Comparison of ENCODE assay signal across 8 cellular contexts in the genomic region with DNA sequence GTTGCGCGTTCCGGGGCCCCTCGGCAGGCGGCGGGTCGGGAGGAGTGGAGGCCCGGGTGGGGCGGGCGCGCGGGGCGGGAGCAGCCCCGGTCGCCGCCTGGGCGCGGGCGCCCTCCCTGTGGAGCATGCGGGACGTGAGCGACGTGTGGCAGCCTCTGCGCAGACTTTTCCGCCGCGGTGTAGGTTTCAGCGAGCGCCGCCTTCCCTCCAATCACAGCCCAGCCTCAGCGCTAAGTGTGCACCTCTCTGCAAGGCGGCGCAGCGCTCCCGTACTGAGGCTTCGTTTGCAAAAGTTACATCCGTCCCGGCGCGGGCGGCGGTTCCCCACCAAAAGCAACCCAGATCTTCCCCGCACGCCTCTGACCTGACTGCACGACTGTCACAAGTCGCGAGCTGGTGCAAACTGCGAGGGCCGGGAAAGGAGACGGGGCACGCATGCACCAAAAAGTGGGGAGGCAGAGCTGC. TPM values are rescaled to one million over a fixed set of nuclear protein-coding genes. Genes with fewer than 3 reads are reported as not detected.
A peak's percentile ranks its signal among the peaks of the same experiment; 100 is the strongest.
DNase-seq lines count a peak whose midpoint lies in the region; ATAC-seq and TF ChIP-seq lines count a peak whose summit lies in the region.

No MANE protein-coding gene starts in this region.

- peak; percentile 44 for ATAC-seq in lung (ENCODE audit: insufficient read depth, low FRiP score)

- H3K9me2 ChIP-seq in GM23248 (ENCODE audit: insufficient read depth) = no peaks in the 10 kb centered on the region
- no peaks in the 10 kb centered on the region for H3K9me2 ChIP-seq in MM.1S (replicated peaks; ENCODE audit: insufficient read depth, low read length)

- H3K4me1 Mint-ChIP-seq in activated CD4-positive, alpha-beta T cell treated with anti-CD3 and anti-CD28 coated beads, Interleukin-2, amount 10 ng/mL, durations not matched to agents 7 days and 5 days = peaks cover 39% of the 10 kb centered on the region

- H3K27ac ChIP-seq in GM23248 (no peak overlapping the region), MM.1S (ENCODE audit: low read length) (peak overlapping the region; percentile 23; the same call in 1 of the 2 replicates), lung (ENCODE audit: low read depth in 1 of 2, low read length in 1 of 2) (peak overlapping the region in 1 of 2 donors; percentile 53)

- TF ChIP-seq CTCF in MM.1S (IDR thresholded peaks at IDR 0.05; ENCODE audit: low read length) (no peak), lung (IDR thresholded peaks at IDR 0.05; ENCODE audit: control extremely low read depth, extremely low read depth) (no peak)

- H3K36me3 Mint-ChIP-seq in activated CD4-positive, alpha-beta T cell treated with anti-CD3 and anti-CD28 coated beads, Interleukin-2, amount 10 ng/mL, durations not matched to agents 7 days and 5 days (ENCODE audit: low read depth) = peaks cover 18% of the 10 kb centered on the region

- H3K4me1 ChIP-seq in GM23248 (ENCODE audit: insufficient read depth) (peaks cover 17% of the 10 kb centered on the region), MM.1S (ENCODE audit: low read length) (no peaks in the 10 kb centered on the region), lung (ENCODE audit: control insufficient read depth in 2 of 2, insufficient read depth in 2 of 2, low read length in 2 of 2) (peaks cover 0 to 18% of the 10 kb centered on the region in 2 donors)

- H3K4me2 ChIP-seq in GM23248 (ENCODE audit: unreplicated experiment) = peak overlapping the region; percentile 98
- H3K4me2 ChIP-seq in MM.1S (ENCODE audit: low read depth, low read length) = peak overlapping the region; percentile 100

- H2AFZ ChIP-seq in GM23248 (peak overlapping the region; percentile 72), MM.1S (ENCODE audit: low read length) (peak overlapping the region; percentile 70)

- H4K20me1 ChIP-seq in GM23248 (ENCODE audit: insufficient read depth) = no peaks in the 10 kb centered on the region
- H4K20me1 ChIP-seq in MM.1S (ENCODE audit: insufficient read depth, low read length) = no peaks in the 10 kb centered on the region

- CTCF ChIA-PET in activated CD4-positive, alpha-beta T cell treated with anti-CD3 and anti-CD28 coated beads, Interleukin-2, amount 10 ng/mL, durations not matched to agents 7 days and 5 days (lab: Charles Lee) = interaction anchor here (0.7 to 6.6 kb wide), 29 partner anchors 10 to 477 kb away, joined by 3 to 73 read pairs (median 8); no protein-coding TSS in a partner anchor

- 0 out of 2 replicates have a peak, but pooled peaks cover 5% of the 10 kb centered on the region for H3F3A ChIP-seq in GM23248 (ENCODE audit: insufficient read depth)
- peaks cover 10% of the 10 kb centered on the region; the same call in 1 of the 2 replicates for H3F3A ChIP-seq in MM.1S (ENCODE audit: insufficient read depth, low read length)

- H3K9me3 ChIP-seq in GM23248 (ENCODE audit: low read depth) (no peaks in the 10 kb centered on the region), MM.1S (replicated peaks; ENCODE audit: insufficient read depth, low read length) (no peaks in the 10 kb centered on the region), lung (ENCODE audit: control insufficient read depth in 2 of 2, insufficient read depth in 1 of 2, low read length in 1 of 2) (no peaks in the 10 kb centered on the region)

- H3K36me3 ChIP-seq in GM23248 (ENCODE audit: low read depth) (no peaks in the 10 kb centered on the region), MM.1S (replicated peaks; ENCODE audit: insufficient read depth, low read length) (no peaks in the 10 kb centered on the region), lung (ENCODE audit: control insufficient read depth in 2 of 2, insufficient read depth in 2 of 2, low read length in 2 of 2) (no peaks in the 10 kb centered on the region)

- DNase-seq in ELF-1 (ENCODE audit: low read depth, low spot score) = peak; percentile 68
- DNase-seq in GM23248 = peak; percentile 82
- peak; percentile 86 for DNase-seq in MM.1S
- peak; percentile 92 for DNase-seq in activated CD4-positive, alpha-beta T cell treated with anti-CD3 and anti-CD28 coated beads, Interleukin-2, amount 10 ng/mL, durations not matched to agents 7 days and 5 days
- peak; percentile 38 for DNase-seq in dedifferentiated amniotic fluid mesenchymal stem cell (ENCODE audit: extremely low spot score)
- peak; percentile 76 for DNase-seq in lung (ENCODE audit: low spot score)
- peak; percentile 40 to 72 (median 71) for DNase-seq in stimulated activated CD4-positive, alpha-beta T cell treated with anti-CD3 and anti-CD28 coated beads, TNF-alpha, amount 100 ng/mL, for 4 hours (ENCODE audit: low read depth in 3 of 3)
- DNase-seq in NCI-H2029 treated with DMSO at 0.1 percent for 48 hours (lab: John Stamatoyannopoulos, UW) = no peak

- H3K9ac ChIP-seq in GM23248 (peak overlapping the region; percentile 49; the same call in 1 of the 2 replicates), MM.1S (ENCODE audit: low read length) (peak overlapping the region; percentile 20; the same call in 1 of the 2 replicates)

- 1 to 3% methylated on average over 34 to 51 of the region's 51 CpGs for WGBS in GM23248 (ENCODE audit: low coverage in 1 of 2, low lambda C conversion rate in 2 of 2, missing lambda C conversion rate in 2 of 2), 2 experiments
- 0 to 1% methylated on average over 39 to 51 of the region's 51 CpGs for WGBS in lung, 2 donors

- H3K4me3 ChIP-seq in GM23248 (peak overlapping the region; percentile 78), MM.1S (ENCODE audit: low read length) (peak overlapping the region; percentile 82), lung (peak overlapping the region; percentile 39)

- peak overlapping the region; percentile 90 for H3K27ac Mint-ChIP-seq in activated CD4-positive, alpha-beta T cell treated with anti-CD3 and anti-CD28 coated beads, Interleukin-2, amount 10 ng/mL, durations not matched to agents 7 days and 5 days

- peaks cover 20% of the 10 kb centered on the region for H3K79me2 ChIP-seq in GM23248 (ENCODE audit: insufficient read depth)
- 0 out of 2 replicates have a peak, but pooled peaks cover 4% of the 10 kb centered on the region for H3K79me2 ChIP-seq in MM.1S (ENCODE audit: low read length)

- no peaks in the 10 kb centered on the region for H3K27me3 Mint-ChIP-seq in activated CD4-positive, alpha-beta T cell treated with anti-CD3 and anti-CD28 coated beads, Interleukin-2, amount 10 ng/mL, durations not matched to agents 7 days and 5 days

- peak overlapping the region; percentile 79 for H3K4me3 Mint-ChIP-seq in activated CD4-positive, alpha-beta T cell treated with anti-CD3 and anti-CD28 coated beads, Interleukin-2, amount 10 ng/mL, durations not matched to agents 7 days and 5 days

- in situ Hi-C loops in GM23248 (cut with MboI) = loop anchor here (10.0 kb wide), 1 partner anchor 193 kb away; no protein-coding TSS in a partner anchor

- no peaks in the 10 kb centered on the region for H3K9me3 Mint-ChIP-seq in activated CD4-positive, alpha-beta T cell treated with anti-CD3 and anti-CD28 coated beads, Interleukin-2, amount 10 ng/mL, durations not matched to agents 7 days and 5 days

- H3K27me3 ChIP-seq in GM23248 (replicated peaks; ENCODE audit: insufficient read depth) = no peaks in the 10 kb centered on the region
- no peaks in the 10 kb centered on the region for H3K27me3 ChIP-seq in MM.1S (replicated peaks; ENCODE audit: insufficient read depth, low read length)
- no peaks in the 10 kb centered on the region for H3K27me3 ChIP-seq in lung (ENCODE audit: control insufficient read depth, insufficient read depth)

- POLR2A ChIA-PET in activated CD4-positive, alpha-beta T cell treated with anti-CD3 and anti-CD28 coated beads, Interleukin-2, amount 10 ng/mL, durations not matched to agents 7 days and 5 days (lab: Charles Lee) = interaction anchor here (1.2 kb wide), 1 partner anchor 28 kb away, joined by 6 read pairs; no protein-coding TSS in a partner anchor

RNA-seq across cellular contexts. Expression of a gene that starts 1.2 kb away (rescaled TPM):
- 14.5 and 23.6 TPM in 2 replicates for total RNA-seq in GM23248 (2014; rRNA removed; shearing (Covaris generic))
- polyA plus RNA-seq in GM23248 (2016; fragmentation: Nextera tagmentation; extraction: Ambion mirVana) (23.5 and 23.7 TPM in 2 replicates), lung (100 to 1,000 TPM in 1 of 2 donors, 10 to 100 TPM in 1; 11.4 to 234 TPM)
- total RNA-seq in activated CD4-positive, alpha-beta T cell treated with anti-CD3 and anti-CD28 coated beads, Interleukin-2, amount 10 ng/mL, durations not matched to agents 7 days and 5 days = 10 to 100 TPM; 77.1 to 82.2 TPM
- total RNA-seq in lung = 10 to 100 TPM; 40.0 to 92.6 TPM
